Comparison of ENCODE assay signal across 10 cellular contexts in the genomic region with DNA sequence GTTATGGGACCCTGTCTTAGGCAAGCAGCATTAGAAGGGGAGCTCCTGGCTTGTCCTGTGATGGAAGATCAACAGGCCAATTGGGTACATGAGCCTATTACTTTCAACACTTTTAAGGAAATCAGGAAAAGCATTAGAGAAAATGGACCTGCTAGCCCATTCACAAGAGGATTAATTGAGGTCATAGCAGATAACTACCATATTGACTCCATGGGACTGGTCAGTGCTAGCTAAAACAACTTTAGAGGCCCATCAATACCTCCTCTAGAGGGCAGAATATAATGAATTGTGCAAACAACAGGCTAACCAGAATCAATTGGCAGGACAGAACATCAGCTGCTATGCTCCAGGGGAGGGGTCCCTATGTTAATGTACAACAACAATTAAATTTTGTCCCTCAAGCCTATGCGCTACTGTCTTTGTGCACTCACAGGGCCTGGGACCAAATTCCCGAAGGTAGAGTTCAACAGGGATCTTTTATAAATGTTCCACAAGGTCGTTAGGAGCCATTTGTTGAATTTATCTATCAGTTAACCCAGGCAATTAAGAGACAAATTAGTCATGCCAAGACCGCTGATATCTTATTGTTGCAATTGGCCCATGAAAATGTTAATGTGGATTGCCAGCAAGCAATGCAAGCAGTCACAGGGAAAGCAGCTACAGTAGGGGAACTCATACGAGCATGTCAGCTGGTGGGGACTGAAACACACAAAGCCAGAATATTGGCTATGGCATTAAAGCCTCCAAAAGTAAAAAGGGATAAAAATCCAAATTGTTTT.
DNase-seq lines count a peak whose midpoint lies in the region; ATAC-seq and TF ChIP-seq lines count a peak whose summit lies in the region.
"Had no signal": no experiment of that assay in that cellular context is flagged by ENCODE, and none has a peak within 500 bp of the region (broad histone marks: within the 10 kb centered on the region; RNA-seq: fewer than 3 reads in every experiment).

No MANE protein-coding gene starts in this region.

- 89% methylated on average over 5 of the region's 5 CpGs for WGBS in prostate gland

- H4K20me1 ChIP-seq in PC-9 (ENCODE audit: insufficient read depth) = no peaks in the 10 kb centered on the region

- H3K79me2 ChIP-seq in PC-9 (ENCODE audit: low read depth) = no peaks in the 10 kb centered on the region

- H3K4me1 ChIP-seq in PC-9 (replicated peaks; ENCODE audit: insufficient read depth) = no peaks in the 10 kb centered on the region
- H3K4me1 ChIP-seq in prostate gland (replicated peaks) = no peaks in the 10 kb centered on the region

- in situ Hi-C loops in ACHN (cut with HindIII; ENCODE audit: low pct_ligation_motif_present, low pct_unique_long_range_greater_than_20kb, low sequenced_read_pairs) = no loop called here

- CTCF ChIA-PET in PC-9 (lab: Charles Lee) = no interaction called here

- H3F3A ChIP-seq in PC-9 (ENCODE audit: insufficient read depth, low read depth) = no peaks in the 10 kb centered on the region

- H3K27me3 ChIP-seq in PC-9 (ENCODE audit: insufficient read depth, low read depth) = no peaks in the 10 kb centered on the region
- H3K27me3 ChIP-seq in prostate gland (replicated peaks; ENCODE audit: insufficient read depth) = no peaks in the 10 kb centered on the region

- TF ChIP-seq CTCF in GM12874 (IDR thresholded peaks at IDR 0.05; ENCODE audit: insufficient read depth, low read depth, low read length) (peak; percentile 32; the same call in 1 of the 2 replicates), PC-9 (conservative IDR thresholded peaks at IDR 0.05) (peak; percentile 33; the same call in 1 of the 2 replicates), epithelial cell of esophagus (IDR thresholded peaks at IDR 0.05; ENCODE audit: insufficient read depth, low read depth, low read length, missing control alignments) (peak; percentile 33), prostate gland (IDR thresholded peaks at IDR 0.05) (no peak)

- H2AFZ ChIP-seq in PC-9 = no peak overlapping the region

- H3K36me3 ChIP-seq in PC-9 (ENCODE audit: low read depth) (no peaks in the 10 kb centered on the region), prostate gland (no peaks in the 10 kb centered on the region)

- intact Hi-C loops in PC-9 (cut with micrococcal nuclease; ENCODE audit: unreplicated experiment) (no loop called here), prostate gland (cut with DNase I) (no loop called here), left cardiac atrium (cut with DNase I) (no loop called here)

- H3K4me2 ChIP-seq in PC-9 = no peak overlapping the region

- H3K27ac ChIP-seq in PC-9 = no peak overlapping the region
- no peak overlapping the region for H3K27ac ChIP-seq in prostate gland

- POLR2A ChIA-PET in PC-9 (lab: Charles Lee; ENCODE audit: unreplicated experiment) = interaction anchor here (0.5 kb wide), 1 partner anchor 43 kb away, joined by 3 read pairs; no protein-coding TSS in a partner anchor

- H3K9me2 ChIP-seq in PC-9 (ENCODE audit: insufficient read depth) = no peaks in the 10 kb centered on the region

- BruUV-seq in PC-9 (replicated peaks; lab: Mats Ljungman, UMichigan) = no TSS peak

- no peaks in the 10 kb centered on the region for H3K9me3 ChIP-seq in PC-9 (ENCODE audit: insufficient read depth, low read depth)
- no peaks in the 10 kb centered on the region for H3K9me3 ChIP-seq in prostate gland

- no peak for TF ChIP-seq POLR2A in prostate gland (IDR thresholded peaks at IDR 0.05)

- ATAC-seq in left cardiac atrium = no peak

- H3K4me3 ChIP-seq in PC-9 (no peak overlapping the region), epithelial cell of esophagus (ENCODE audit: low read length) (no peak overlapping the region), prostate gland (no peak overlapping the region)

- DNase-seq in ACHN (peak; percentile 11), PC-9 (no peak), epithelial cell of esophagus (ENCODE audit: low read depth) (peak; percentile 16), prostate gland (ENCODE audit: low spot score) (no peak), NCI-H1436 treated with DMSO at 0.1 percent for 48 hours (lab: John Stamatoyannopoulos, UW) (no peak), left cardiac atrium (no peak), islet precursor cell (no peak)
- DNase-seq: activated naive CD4-positive, alpha-beta T cell treated with anti-CD3 and anti-CD28 coated beads, Interleukin-2, amount 50 U/mL, for 16 hours; CD4-positive, alpha-beta T cell had no signal

Comparison
In these comparisons a context has a peak if more than half of its experiments do, and no peak if none do; other contexts are left out.
1. DNase-seq: peak in ACHN (single experiment) and epithelial cell of esophagus (single experiment); none in PC-9 (0 of 2), prostate gland (single experiment), NCI-H1436 treated with DMSO at 0.1 percent for 48 hours (single experiment), left cardiac atrium (single experiment) and islet precursor cell (single experiment).
2. CTCF ChIP-seq: peak in GM12874 (single experiment), PC-9 (single experiment) and epithelial cell of esophagus (single experiment); none in prostate gland (0 of 4).